In the genomic region with DNA sequence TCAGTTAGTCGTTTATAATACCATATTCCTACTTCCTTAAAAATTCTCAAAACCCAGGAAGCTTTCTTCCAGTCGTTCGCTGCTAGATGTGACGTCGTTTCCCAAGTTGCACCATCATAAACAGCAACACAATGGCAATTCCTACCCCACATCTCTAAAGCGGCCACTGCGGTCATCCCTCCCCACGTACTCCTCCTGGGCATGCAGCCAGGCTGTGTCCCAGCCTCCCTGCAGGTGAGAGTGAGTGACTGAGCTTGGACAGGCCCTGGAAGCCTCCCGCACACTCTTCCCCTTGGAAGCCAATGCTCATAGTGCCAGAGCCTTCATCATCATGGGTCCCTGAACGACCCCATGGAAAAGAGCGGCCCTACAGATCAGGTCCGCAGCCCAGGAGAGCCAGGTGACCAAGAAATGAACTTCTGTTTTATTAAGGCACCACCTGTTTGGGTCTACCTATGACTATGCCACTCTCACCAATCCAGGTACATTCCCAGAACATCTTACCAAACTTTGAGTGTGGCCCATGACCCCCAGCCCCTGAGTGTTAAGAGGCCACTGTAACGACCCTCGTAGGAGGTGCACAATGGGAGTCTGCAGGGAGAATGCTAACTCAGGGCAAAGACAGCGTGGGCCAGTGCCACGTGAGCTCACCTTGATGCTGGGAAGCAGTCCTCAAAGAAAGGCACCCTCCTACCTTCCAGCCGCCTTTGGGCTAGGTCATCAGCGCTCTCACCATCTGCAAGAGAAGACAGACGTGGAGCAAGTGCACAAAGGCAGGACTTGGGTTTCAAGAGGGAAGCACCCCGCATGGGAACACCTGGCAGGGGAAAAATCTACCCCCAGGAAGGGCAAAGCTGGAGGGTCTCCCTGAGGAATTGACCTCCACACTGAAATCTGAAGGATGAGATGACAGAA, we compare ENCODE assay signal across 10 cellular contexts.
"Had no signal": no experiment of that assay in that cellular context is flagged by ENCODE, and none has a peak within 500 bp of the region (broad histone marks: within the 10 kb centered on the region; RNA-seq: fewer than 3 reads in every experiment).

No MANE protein-coding gene starts in this region.

- H3K9ac ChIP-seq: neural progenitor cell had no signal

- H3K9me3 Mint-ChIP-seq: activated CD4-positive, alpha-beta T cell treated with anti-CD3 and anti-CD28 coated beads, Interleukin-2, amount 10 ng/mL, durations not matched to agents 7 days and 5 days; activated T-helper 17 cell treated with anti-CD3 and anti-CD28 coated beads, Interleukin-2, amount 50 U/mL, for 72 hours; T-helper 2 cell treated with Interferon-gamma antibody and Interleukin-4, amounts not matched to agents 5 μg/mL and 100 μg/mL, for 36 hours had no signal

- H3K4me3 Mint-ChIP-seq: activated B cell treated with CpG ODN at 0.5 μM for 24 hours; activated CD4-positive, alpha-beta T cell treated with anti-CD3 and anti-CD28 coated beads, Interleukin-2, amount 10 ng/mL, durations not matched to agents 7 days and 5 days; activated T-helper 17 cell treated with anti-CD3 and anti-CD28 coated beads, Interleukin-2, amount 50 U/mL, for 72 hours; neural progenitor cell; T-helper 2 cell treated with Interferon-gamma antibody and Interleukin-4, amounts not matched to agents 5 μg/mL and 100 μg/mL, for 36 hours had no signal

- H3K4me2 ChIP-seq: neural progenitor cell had no signal

- H3K4me3 ChIP-seq: neural progenitor cell, pancreas, thoracic aorta had no signal

- DNase-seq: activated B cell treated with CpG ODN at 0.5 μM for 24 hours; activated CD4-positive, alpha-beta T cell treated with anti-CD3 and anti-CD28 coated beads, Interleukin-2, amount 10 ng/mL, durations not matched to agents 7 days and 5 days; activated naive CD4-positive, alpha-beta T cell treated with anti-CD3 and anti-CD28 coated beads, Interleukin-2, amount 50 U/mL, for 16 hours; stimulated activated CD4-positive, alpha-beta T cell treated with anti-CD3 and anti-CD28 coated beads, Interleukin-1b, Interleukin-23, amount 100 ng/mL, for 48 hours had no signal

- H3K9me3 ChIP-seq: pancreas, thoracic aorta had no signal

- H3K27me3 ChIP-seq: neural progenitor cell, pancreas had no signal

- H3K4me1 Mint-ChIP-seq: activated B cell treated with CpG ODN at 0.5 μM for 24 hours; activated CD4-positive, alpha-beta T cell treated with anti-CD3 and anti-CD28 coated beads, Interleukin-2, amount 10 ng/mL, durations not matched to agents 7 days and 5 days; activated T-helper 17 cell treated with anti-CD3 and anti-CD28 coated beads, Interleukin-2, amount 50 U/mL, for 72 hours; neural progenitor cell had no signal

- H3K36me3 ChIP-seq: neural progenitor cell, pancreas, thoracic aorta had no signal

- H3K27ac ChIP-seq: neural progenitor cell, pancreas, thoracic aorta had no signal

- ATAC-seq: activated T-helper 17 cell treated with anti-CD3 and anti-CD28 coated beads, Interleukin-2, amount 50 U/mL, for 72 hours; esophagus mucosa; pancreas had no signal

- H3K27ac Mint-ChIP-seq: activated B cell treated with CpG ODN at 0.5 μM for 24 hours; activated CD4-positive, alpha-beta T cell treated with anti-CD3 and anti-CD28 coated beads, Interleukin-2, amount 10 ng/mL, durations not matched to agents 7 days and 5 days; activated T-helper 17 cell treated with anti-CD3 and anti-CD28 coated beads, Interleukin-2, amount 50 U/mL, for 72 hours; neural progenitor cell; T-helper 2 cell treated with Interferon-gamma antibody and Interleukin-4, amounts not matched to agents 5 μg/mL and 100 μg/mL, for 36 hours had no signal

- H3K4me1 ChIP-seq: neural progenitor cell, pancreas had no signal
